14 cellular contexts compared by ENCODE assay signal in genomic region chr3:108035751-108036150, GRCh38. TPM values are rescaled to one million over a fixed set of nuclear protein-coding genes. Genes with fewer than 3 reads are reported as not detected.
DNase-seq lines count a peak whose midpoint lies in the region; ATAC-seq, FAIRE-seq and TF ChIP-seq lines count a peak whose summit lies in the region.
"Had no signal": no experiment of that assay in that cellular context is flagged by ENCODE, and none has a peak within 500 bp of the region (broad histone marks: within the 10 kb centered on the region; RNA-seq: fewer than 3 reads in every experiment).

No MANE protein-coding gene starts in this region.

- intact Hi-C loops in GM12878 (cut with micrococcal nuclease; ENCODE audit: unreplicated experiment), result no loop called here

- no peaks in the 10 kb centered on the region for H3K27me3 ChIP-seq in GM12878 (replicated peaks in 1 of 2; ENCODE audit: control insufficient read depth in 2 of 2, insufficient read depth in 2 of 2, low read length in 1 of 2)
- H3K27me3 ChIP-seq: left lung, tibial nerve had no signal

- ATAC-seq in GM12878 (peak; percentile 15; the same call in 1 of the 3 replicates), naive B cell (ENCODE audit: low read depth in 2 of 2) (peak in 1 of 2 donors; percentile 26), GM19463 (IDR thresholded peaks at IDR 0.05; ENCODE audit: unreplicated experiment) (no peak), HG03442 (IDR thresholded peaks at IDR 0.05; ENCODE audit: unreplicated experiment) (no peak)
- ATAC-seq: left lung had no signal

- TF ChIP-seq POLR2A in GM12878 (IDR thresholded peaks at IDR 0.05; ENCODE audit: low read depth, low read length), result no peak

- no TSS peak for BruUV-seq in GM12878 (replicated peaks; lab: Mats Ljungman, UMichigan)

- peak overlapping the region in 5 of 8 donors; percentile 5 to 74 (median 26) for H3K4me3 Mint-ChIP-seq in naive B cell
- H3K4me3 Mint-ChIP-seq: T-helper 1 cell treated with Interleukin-12 subunit alpha and Interleukin-12 subunit beta and Interleukin-4 antibody, amounts not matched to agents 30 μg/mL and 1 μg/mL, for 36 hours had no signal

- no peaks in the 10 kb centered on the region for H3K79me2 ChIP-seq in GM12878 (ENCODE audit: control insufficient read depth, insufficient read depth, low read length)

- H3K36me3 ChIP-seq in GM12878 (ENCODE audit: control insufficient read depth in 2 of 2, insufficient read depth in 2 of 2, low read length in 1 of 2), result peaks cover 2 to 7% of the 10 kb centered on the region in 2 experiments; a peak in 2 of 4 replicates

- H3K9me3 ChIP-seq in GM12878 (replicated peaks; ENCODE audit: control insufficient read depth, insufficient read depth, low read length), result no peaks in the 10 kb centered on the region
- H3K9me3 ChIP-seq: left lung, tibial nerve had no signal

- H3K36me3 Mint-ChIP-seq in naive B cell, result peaks cover 8 to 14% of the 10 kb centered on the region in 2 donors

- RAD21 ChIA-PET in GM12878 (lab: Charles Lee; ENCODE audit: unreplicated experiment), result no interaction called here

- no peak overlapping the region for H2AFZ ChIP-seq in GM12878 (ENCODE audit: control insufficient read depth, low read depth, low read length)
- H2AFZ ChIP-seq: PC-9 had no signal

- TF ChIP-seq RAD21 in GM12878 (IDR thresholded peaks at IDR 0.05; ENCODE audit: insufficient read depth, low read depth, low read length), result no peak

- H3K4me1 ChIP-seq in GM12878 (ENCODE audit: control insufficient read depth, insufficient read depth, low read length), result peaks cover 12% of the 10 kb centered on the region

- H3K27me3 Mint-ChIP-seq in naive B cell, result no peaks in the 10 kb centered on the region

- H4K20me1 ChIP-seq in GM12878 (ENCODE audit: control insufficient read depth, insufficient read depth), result no peaks in the 10 kb centered on the region

- in situ Hi-C loops in GM12878 (cut with MboI), result no loop called here

- no peak overlapping the region for H3K27ac ChIP-seq in GM12878 (ENCODE audit: control insufficient read depth, insufficient read depth)
- H3K27ac ChIP-seq: PC-9, tibial nerve had no signal

- no peak for TF ChIP-seq CTCF in GM12878 (IDR thresholded peaks at IDR 0.05 in 2 of 3, conservative IDR thresholded peaks at IDR 0.05 in 1 of 3; ENCODE audit: control insufficient read depth in 2 of 3, extremely low read depth in 1 of 3, insufficient read depth in 1 of 3, low read depth in 3 of 3, low read length in 3 of 3)

- no peak overlapping the region for H3K4me3 ChIP-seq in GM12878
- H3K4me3 ChIP-seq: left lung, PC-9, tibial nerve had no signal

- 64% methylated on average over 4 of the region's 4 CpGs for WGBS in GM12878 (ENCODE audit: insufficient coverage, insufficient replicate concordance, low lambda C conversion rate, missing lambda C conversion rate)

- TF ChIP-seq EP300 in GM12878 (IDR thresholded peaks at IDR 0.05; ENCODE audit: borderline replicate concordance in 1 of 2, control insufficient read depth in 1 of 2, low read depth in 2 of 2, low read length in 2 of 2), result no peak

- H3K4me2 ChIP-seq in GM12878 (ENCODE audit: control insufficient read depth, insufficient read depth), result no peak overlapping the region
- H3K4me2 ChIP-seq: PC-9 had no signal

- DNase-seq in EL (peak; percentile 31), Kasumi-1 (lab: John Stamatoyannopoulos, UW) (peak; percentile 2 to 3), GM12878 (ENCODE audit: low read depth, low spot score) (no peak), naive B cell (no peak), AG08396 (ENCODE audit: low spot score) (no peak), DMS53 treated with DMSO at 0.1 percent for 48 hours (lab: John Stamatoyannopoulos, UW; ENCODE audit: unreplicated experiment) (no peak)
- DNase-seq: amniotic stem cell, foreskin melanocyte, left lung, PC-9 had no signal

- H3K4me1 Mint-ChIP-seq in naive B cell, result peaks cover 26 to 42% (median 34%) of the 10 kb centered on the region in 3 donors

- H3K9ac ChIP-seq in GM12878 (ENCODE audit: control insufficient read depth, insufficient read depth, low read length), result no peak overlapping the region

- CTCF ChIA-PET in GM12878 (lab: Yijun Ruan, JAX), result no interaction called here

- POLR2A ChIA-PET in GM12878 (lab: Charles Lee), result no interaction called here

- no peaks in the 10 kb centered on the region for H3K9me3 Mint-ChIP-seq in naive B cell
- H3K9me3 Mint-ChIP-seq: T-helper 1 cell treated with Interleukin-12 subunit alpha and Interleukin-12 subunit beta and Interleukin-4 antibody, amounts not matched to agents 30 μg/mL and 1 μg/mL, for 36 hours had no signal

- SMC1A ChIA-PET in GM12878 (lab: Charles Lee; ENCODE audit: uncharacterized antibody, unreplicated experiment), result interaction anchor here (0.6 to 1.1 kb wide), 2 partner anchors 9 to 54 kb away, joined by 3 to 5 read pairs; no protein-coding TSS in a partner anchor

- FAIRE-seq in GM12878 (lab: Jason Lieb, UNC), result no peak

- H3K27ac Mint-ChIP-seq in naive B cell, result peak overlapping the region; percentile 69 to 91 (median 86)
- H3K27ac Mint-ChIP-seq: T-helper 1 cell treated with Interleukin-12 subunit alpha and Interleukin-12 subunit beta and Interleukin-4 antibody, amounts not matched to agents 30 μg/mL and 1 μg/mL, for 36 hours had no signal

TF ChIP-seq in GM12878, 131 proteins besides CTCF, POLR2A, EP300 and RAD21:
- TF ChIP-seq FOXM1 (IDR thresholded peaks at IDR 0.05; ENCODE audit: low read depth, low read length), result no peak
- no peak for TF ChIP-seq MAX (IDR thresholded peaks at IDR 0.05; ENCODE audit: low read depth, low read length)
- TF ChIP-seq ETV6 (conservative IDR thresholded peaks at IDR 0.05 in 1 of 2, IDR thresholded peaks at IDR 0.05 in 1 of 2; ENCODE audit: borderline replicate concordance in 1 of 2, low read depth in 1 of 2), result peak in 1 of 2 experiments; percentile 55; a peak in 1 of 4 replicates
- no peak for TF ChIP-seq BMI1 (IDR thresholded peaks at IDR 0.05; ENCODE audit: borderline replicate concordance)
- no peak for TF ChIP-seq NFIC (IDR thresholded peaks at IDR 0.05; ENCODE audit: low read depth, low read length)
- TF ChIP-seq SPI1 (IDR thresholded peaks at IDR 0.05; ENCODE audit: borderline replicate concordance, insufficient read depth, low read depth, low read length), result peak; percentile 51; the same call in 1 of the 2 replicates
- TF ChIP-seq TCF3 (IDR thresholded peaks at IDR 0.05; ENCODE audit: borderline replicate concordance, insufficient read depth, low read depth, low read length), result no peak
- TF ChIP-seq IKZF1 (conservative IDR thresholded peaks at IDR 0.05), result no peak
- no peak for TF ChIP-seq BCLAF1 (IDR thresholded peaks at IDR 0.05)
- TF ChIP-seq MTA2 (IDR thresholded peaks at IDR 0.05; ENCODE audit: low read depth), result no peak
- TF ChIP-seq TCF12 (IDR thresholded peaks at IDR 0.05; ENCODE audit: low read depth, low read length), result no peak

RNA-seq across cellular contexts. Expression of gene CD47, which starts 55.1 kb away (rescaled TPM):
- 305 and 306 TPM in 2 replicates for total RNA-seq in GM12878 (2013; cell fraction: nucleolus; rRNA removed)
- 66.0 and 81.6 TPM in 2 replicates for total RNA-seq in GM12878 (2014; rRNA removed)
- 69.6 and 72.0 TPM in 2 replicates for total RNA-seq in GM12878 (2014; rRNA removed; fragmentation: Illumina TruSeq; extraction: Trizol)
- total RNA-seq in GM12878 (2021), result 74.6 and 87.2 TPM in 2 replicates
- 149 TPM for polyA plus RNA-seq in GM12878 (2011; ENCODE audit: low read depth)
- 118 and 208 TPM in 2 replicates for polyA plus RNA-seq in GM12878 (2011; rRNA removed)
- polyA plus RNA-seq in GM12878 (2011; cell fraction: cytosol; rRNA removed), result 41.5 and 54.0 TPM in 2 replicates
- polyA plus RNA-seq in GM12878 (2011; cell fraction: nucleus; rRNA removed), result 65.1 and 67.6 TPM in 2 replicates
- polyA plus RNA-seq in GM12878 (2012), result 86.3 and 96.9 TPM in 2 replicates
- polyA plus RNA-seq in GM12878 (2014; fragmentation: Illumina TruSeq; extraction: Trizol), result 77.3 and 105 TPM in 2 replicates
- polyA plus RNA-seq in GM12878 (2014; fragmentation: Nextera tagmentation; extraction: Ambion mirVana), result 10 to 100 TPM; 22.9 to 61.6 TPM
- 68.0 and 84.8 TPM in 2 replicates for polyA plus RNA-seq in GM12878 (2014; rRNA removed)
- 100 to 1,000 TPM; 168 to 175 TPM for polyA plus RNA-seq in GM12878 (2016; fragmentation: Nextera tagmentation; extraction: Ambion mirVana)
- 47.6 and 61.7 TPM in 2 replicates for polyA minus RNA-seq in GM12878 (2011; rRNA and poly(A)+ RNA removed)
- polyA minus RNA-seq in GM12878 (2011; cell fraction: cytosol; rRNA and poly(A)+ RNA removed), result 20.1 and 26.3 TPM in 2 replicates
- polyA minus RNA-seq in GM12878 (2011; cell fraction: nucleus; rRNA and poly(A)+ RNA removed), result 41.5 and 58.6 TPM in 2 replicates
- 100 to 1,000 TPM; 219 to 439 (median 284) TPM for polyA plus RNA-seq in naive B cell (ENCODE audit: low read depth in 6 of 6)

Comparison
In these comparisons a context has a peak if more than half of its experiments do, and no peak if none do; other contexts are left out.
1. DNase-seq: peak in EL (single experiment) and Kasumi-1 (2 of 2); none in GM12878 (single experiment), naive B cell (single experiment), AG08396 (single experiment) and DMS53 treated with DMSO at 0.1 percent for 48 hours (single experiment).